Comparison of ENCODE assay signal across 22 cellular contexts in the genomic region with DNA sequence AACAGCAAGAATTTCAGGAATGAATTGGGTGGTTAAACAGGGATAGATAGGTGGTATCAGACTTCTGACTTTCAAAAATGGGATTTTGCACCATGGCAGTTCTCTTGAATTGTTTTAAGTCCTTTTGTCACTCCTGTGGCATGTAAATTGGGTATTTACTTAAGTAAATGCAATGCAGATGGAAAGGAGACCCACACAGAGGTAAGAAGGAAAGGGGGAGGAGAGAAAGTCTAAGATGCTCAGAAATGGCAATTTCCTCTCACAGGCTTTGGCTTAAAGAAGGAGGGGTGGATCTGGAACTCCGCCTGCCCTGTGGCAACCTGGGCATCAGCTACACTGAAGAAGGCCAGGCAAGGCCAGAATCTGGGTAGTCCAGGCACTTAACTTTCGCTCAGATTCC.
"Had no signal": no experiment of that assay in that cellular context is flagged by ENCODE, and none has a peak within 500 bp of the region (broad histone marks: within the 10 kb centered on the region; RNA-seq: fewer than 3 reads in every experiment).

No MANE protein-coding gene starts in this region.

- H3K27ac ChIP-seq: RWPE1 had no signal

- H3K36me3 ChIP-seq: MG63 had no signal

- FAIRE-seq: HepG2 had no signal

- H3K9ac ChIP-seq: SK-N-SH had no signal

- DNase-seq: IMR-90, Karpas-422, KG1, MG63, NCI-H1092, NCI-H1105 treated with DMSO at 0.1 percent for 48 hours, NCI-H1417 treated with DMSO at 0.1 percent for 48 hours, NCI-H146, NCI-H1694 treated with DMSO at 0.1 percent for 48 hours, NCI-H1930, NCI-H2081, NCI-H2171 treated with DMSO at 0.1 percent for 48 hours, NCI-H345, NCI-H446 treated with DMSO at 0.1 percent for 48 hours, NCI-H510A treated with DMSO at 0.1 percent for 48 hours, NCI-H69, NCI-H774, SHP77, SK-N-SH, SW 1271 had no signal

- H3K4me3 ChIP-seq: MG63 had no signal

- H3K4me2 ChIP-seq: SK-N-SH had no signal

- H3K27me3 ChIP-seq: MG63 had no signal

- H3K9me3 ChIP-seq: MG63, SK-N-SH had no signal
